In the genomic region with DNA sequence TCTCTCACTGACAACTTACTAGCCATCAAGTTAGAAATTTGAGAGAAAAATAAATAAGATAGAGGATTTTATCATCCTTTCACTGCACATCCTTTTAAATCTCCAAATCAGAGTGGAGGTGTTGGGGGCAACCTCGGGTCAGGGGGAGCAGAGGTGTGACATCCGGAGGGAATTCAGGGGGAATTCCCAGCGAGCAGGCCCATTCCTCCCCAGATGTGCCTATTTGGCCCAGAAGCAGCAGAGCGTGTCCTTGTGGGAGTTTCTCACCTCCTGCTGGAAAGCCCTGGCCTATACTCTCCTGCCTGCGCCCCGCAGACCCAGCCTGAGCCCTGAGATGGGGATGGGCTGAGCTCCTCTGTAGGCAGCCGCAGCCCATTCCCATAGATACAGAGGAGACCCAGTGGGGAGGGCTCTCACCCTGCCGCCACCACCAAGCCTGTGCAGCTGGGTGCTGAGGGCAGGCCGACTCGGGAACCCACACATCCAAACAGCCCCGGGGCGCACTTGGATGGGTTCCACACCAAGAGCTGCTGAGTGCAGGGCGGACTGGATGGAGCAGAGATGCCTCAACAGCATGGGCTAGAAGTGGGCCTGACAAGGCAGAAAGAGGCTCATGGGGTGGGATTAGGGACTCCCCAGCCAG, we compare ENCODE assay signal across 24 cellular contexts.
DNase-seq lines count a peak whose midpoint lies in the region; ATAC-seq, FAIRE-seq and TF ChIP-seq lines count a peak whose summit lies in the region.
"Had no signal": no experiment of that assay in that cellular context is flagged by ENCODE, and none has a peak within 500 bp of the region (broad histone marks: within the 10 kb centered on the region; RNA-seq: fewer than 3 reads in every experiment).

No MANE protein-coding gene starts in this region.

- H3K23ac ChIP-seq in trophoblast cell (ENCODE audit: low read length), result no peak overlapping the region

- H3K79me1 ChIP-seq in trophoblast cell (ENCODE audit: low read length), result peaks cover 28% of the 10 kb centered on the region

- H2AFZ ChIP-seq in trophoblast cell (ENCODE audit: insufficient read depth, low read length, poor library complexity), result no peak overlapping the region

- H2AK5ac ChIP-seq in trophoblast cell (ENCODE audit: low read length), result peak overlapping the region; percentile 10

- H3K27me3 Mint-ChIP-seq in chondrocyte (ENCODE audit: low read depth), result peaks cover 2% of the 10 kb centered on the region
- H3K27me3 Mint-ChIP-seq: activated CD4-positive, alpha-beta T cell treated with anti-CD3 and anti-CD28 coated beads, Interleukin-2, amount 10 ng/mL, durations not matched to agents 7 days and 5 days had no signal

- no peaks in the 10 kb centered on the region for H3K36me3 Mint-ChIP-seq in chondrocyte (ENCODE audit: low read depth)
- H3K36me3 Mint-ChIP-seq: CD14-positive monocyte had no signal

- no peaks in the 10 kb centered on the region for H3K9me3 ChIP-seq in trophoblast cell (ENCODE audit: insufficient read depth, low read depth, low read length)
- H3K9me3 ChIP-seq: gastrocnemius medialis, testis had no signal

- peaks cover 3% of the 10 kb centered on the region for H3K79me2 ChIP-seq in trophoblast cell (ENCODE audit: control insufficient read depth, insufficient read depth, low read length, poor library complexity)

- H3K27me3 ChIP-seq in trophoblast cell (ENCODE audit: insufficient read depth, low read length), result no peaks in the 10 kb centered on the region
- H3K27me3 ChIP-seq: cardiac muscle cell, gastrocnemius medialis, testis had no signal

- H3K36me3 ChIP-seq in trophoblast cell (ENCODE audit: control insufficient read depth in 1 of 2, insufficient read depth in 2 of 2, low read length in 2 of 2), result no peaks in the 10 kb centered on the region
- H3K36me3 ChIP-seq: cardiac muscle cell, gastrocnemius medialis had no signal

- H3K18ac ChIP-seq in trophoblast cell (ENCODE audit: low read length), result peak overlapping the region; percentile 8

- H3K4me3 Mint-ChIP-seq in chondrocyte (ENCODE audit: unreplicated experiment), result no peak overlapping the region
- H3K4me3 Mint-ChIP-seq: activated CD4-positive, alpha-beta T cell treated with anti-CD3 and anti-CD28 coated beads, Interleukin-2, amount 10 ng/mL, durations not matched to agents 7 days and 5 days; CD14-positive monocyte; immature natural killer cell had no signal

- no peak overlapping the region for H3K4me2 ChIP-seq in trophoblast cell (ENCODE audit: low read length)

- peak; percentile 91 for FAIRE-seq in GM12892 (lab: Jason Lieb, UNC)
- FAIRE-seq: small intestine had no signal

- no peak for TF ChIP-seq CTCF in chondrocyte (IDR thresholded peaks at IDR 0.05)

- no CpG with 5 or more reads among the region's 13 CpGs for WGBS in trophoblast cell (ENCODE audit: extremely low coverage, insufficient coverage, insufficient read length)

- H3K27ac ChIP-seq in trophoblast cell (ENCODE audit: low read depth, low read length), result no peak overlapping the region
- H3K27ac ChIP-seq: cardiac muscle cell, gastrocnemius medialis, testis had no signal

- H3K27ac Mint-ChIP-seq in chondrocyte (ENCODE audit: unreplicated experiment), result no peak overlapping the region
- H3K27ac Mint-ChIP-seq: activated CD4-positive, alpha-beta T cell treated with anti-CD3 and anti-CD28 coated beads, Interleukin-2, amount 10 ng/mL, durations not matched to agents 7 days and 5 days; CD14-positive monocyte had no signal

- H4K8ac ChIP-seq in trophoblast cell (ENCODE audit: low read depth, low read length), result no peak overlapping the region

- DNase-seq in GM12892 (ENCODE audit: insufficient read length) (no peak), RPMI7951 (ENCODE audit: low read depth) (peak; percentile 65), trophoblast cell (no peak), amniotic stem cell (lab: John Stamatoyannopoulos, UW) (no peak), SKM-1 (lab: John Stamatoyannopoulos, UW; ENCODE audit: unreplicated experiment) (no peak), chondrocyte (ENCODE audit: low spot score) (no peak), NOMO-1 treated with DMSO at 0.1 percent for 48 hours (lab: John Stamatoyannopoulos, UW; ENCODE audit: unreplicated experiment) (no peak)
- DNase-seq: activated CD4-positive, alpha-beta T cell treated with anti-CD3 and anti-CD28 coated beads, Interleukin-2, amount 10 ng/mL, durations not matched to agents 7 days and 5 days; activated naive CD4-positive, alpha-beta T cell treated with anti-CD3 and anti-CD28 coated beads, Interleukin-2, amount 50 U/mL, for 16 hours; Calu3; cortex of kidney; gastrocnemius medialis; hippocampal formation; immature natural killer cell; mesenchymal stem cell; NCI-H1105; NCI-H1930; small intestine; stimulated activated CD4-positive, alpha-beta T cell treated with anti-CD3 and anti-CD28 coated beads, Interleukin-1b, Interleukin-23, amount 100 ng/mL, for 48 hours; T1000; testis had no signal

- no peak overlapping the region for H3K9ac ChIP-seq in trophoblast cell (ENCODE audit: low read length)

- H3K4me1 Mint-ChIP-seq in chondrocyte (ENCODE audit: low read depth), result peaks cover 4% of the 10 kb centered on the region
- H3K4me1 Mint-ChIP-seq: activated CD4-positive, alpha-beta T cell treated with anti-CD3 and anti-CD28 coated beads, Interleukin-2, amount 10 ng/mL, durations not matched to agents 7 days and 5 days; CD14-positive monocyte; immature natural killer cell had no signal

- peak; percentile 39 for ATAC-seq in HG02759 (IDR thresholded peaks at IDR 0.05; ENCODE audit: unreplicated experiment)
- ATAC-seq: gastrocnemius medialis had no signal

- H3K4ac ChIP-seq in trophoblast cell (ENCODE audit: low read depth, low read length), result no peak overlapping the region

- H4K12ac ChIP-seq in trophoblast cell (ENCODE audit: low read depth, low read length), result no peak overlapping the region

- H2BK12ac ChIP-seq in trophoblast cell (ENCODE audit: low read length), result peak overlapping the region; percentile 86

- H3K9me3 Mint-ChIP-seq in chondrocyte (ENCODE audit: low read depth), result peaks cover 6% of the 10 kb centered on the region
- H3K9me3 Mint-ChIP-seq: activated CD4-positive, alpha-beta T cell treated with anti-CD3 and anti-CD28 coated beads, Interleukin-2, amount 10 ng/mL, durations not matched to agents 7 days and 5 days had no signal

- H2BK5ac ChIP-seq in trophoblast cell (ENCODE audit: low read depth, low read length, poor library complexity), result no peak overlapping the region

- H3K4me3 ChIP-seq in trophoblast cell (ENCODE audit: low read depth, low read length), result no peak overlapping the region
- H3K4me3 ChIP-seq: cardiac muscle cell, gastrocnemius medialis, testis had no signal

- H3K4me1 ChIP-seq in trophoblast cell (ENCODE audit: control insufficient read depth in 1 of 2, insufficient read depth in 2 of 2, low read length in 2 of 2), result peaks cover 23 to 37% of the 10 kb centered on the region in 2 experiments
- H3K4me1 ChIP-seq: testis had no signal

- H4K91ac ChIP-seq in trophoblast cell (ENCODE audit: low read depth, low read length), result peak overlapping the region; percentile 20

- H3K14ac ChIP-seq in trophoblast cell (ENCODE audit: low read length), result peak overlapping the region; percentile 37

- H2BK120ac ChIP-seq in trophoblast cell (ENCODE audit: insufficient read depth, low read length, poor library complexity), result peak overlapping the region; percentile 39

- peak; percentile 56; the same call in 1 of the 2 replicates for TF ChIP-seq POLR2A in GM12892 (IDR thresholded peaks at IDR 0.05; ENCODE audit: low read depth, low read length)
